18 cellular contexts compared by ENCODE assay signal in the genomic region with DNA sequence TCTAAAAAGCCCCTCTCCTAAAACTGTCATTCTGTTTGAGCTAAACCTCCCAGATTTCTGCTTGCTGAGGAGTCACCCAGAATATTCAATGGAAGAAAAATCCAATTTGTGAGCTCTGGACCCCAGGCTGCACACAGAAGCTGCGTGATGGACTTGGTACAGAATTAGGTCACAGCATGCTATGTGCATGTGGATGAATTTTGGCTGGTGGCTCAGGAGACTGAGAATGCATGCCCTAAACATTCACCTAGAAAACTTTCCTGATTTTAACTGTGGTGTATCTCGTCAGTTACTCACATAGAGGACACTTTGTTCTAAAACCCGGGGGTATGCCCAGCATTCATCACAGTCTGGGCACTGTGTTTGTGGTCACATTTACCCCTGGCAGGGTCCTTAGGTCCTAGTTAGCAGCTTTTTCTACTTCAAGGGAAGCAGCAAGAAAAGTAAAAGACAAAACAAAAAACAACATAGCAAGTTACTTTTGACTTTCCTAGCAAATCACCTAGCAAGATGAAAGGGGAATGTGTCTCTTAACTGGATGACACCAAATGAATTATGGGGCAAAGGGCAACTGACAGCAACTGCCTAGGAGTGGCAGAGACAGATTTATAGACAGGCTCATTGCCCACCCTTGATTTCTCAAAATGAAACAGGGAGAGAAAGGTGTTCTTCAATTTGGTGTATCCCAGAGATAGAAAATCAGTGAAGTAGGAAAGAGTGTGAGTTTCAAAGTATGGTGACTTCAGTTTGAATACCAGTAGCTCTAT. TPM values are rescaled to one million over a fixed set of nuclear protein-coding genes. Genes with fewer than 3 reads are reported as not detected.
A peak's percentile ranks its signal among the peaks of the same experiment; 100 is the strongest.
DNase-seq lines count a peak whose midpoint lies in the region; ATAC-seq and TF ChIP-seq lines count a peak whose summit lies in the region.
"Had no signal": no experiment of that assay in that cellular context is flagged by ENCODE, and none has a peak within 500 bp of the region (broad histone marks: within the 10 kb centered on the region; RNA-seq: fewer than 3 reads in every experiment).

No MANE protein-coding gene starts in this region.

- intact Hi-C loops in left ventricle myocardium inferior (cut with micrococcal nuclease) = no loop called here
- intact Hi-C loops in cardiac septum (cut with DNase I) = no loop called here

- in situ Hi-C loops in GM13976 (cut with MboI; ENCODE audit: low sequenced_read_pairs, unreplicated experiment) = no loop called here

- no peak for ATAC-seq in HG02840 (IDR thresholded peaks at IDR 0.05; ENCODE audit: low FRiP score, unreplicated experiment)
- ATAC-seq: sciatic nerve had no signal

- peaks cover 14% of the 10 kb centered on the region for H3K4me1 ChIP-seq in left ventricle myocardium inferior
- H3K4me1 ChIP-seq in right atrium auricular region = peaks cover 0 to 4% of the 10 kb centered on the region in 2 donors

- no peak overlapping the region for H3K4me3 ChIP-seq in left ventricle myocardium inferior
- H3K4me3 ChIP-seq in right atrium auricular region = no peak overlapping the region

- H3K27ac ChIP-seq in left ventricle myocardium inferior (replicated peaks) (peak overlapping the region; percentile 60), right atrium auricular region (peak overlapping the region in 1 of 2 donors; percentile 32), layer of hippocampus (ENCODE audit: low read depth, low read length) (peak overlapping the region; percentile 79)

- H3K27me3 ChIP-seq in left ventricle myocardium inferior (ENCODE audit: low read depth) (no peaks in the 10 kb centered on the region), right atrium auricular region (no peaks in the 10 kb centered on the region), layer of hippocampus (ENCODE audit: control insufficient read depth, insufficient read depth, low read length) (no peaks in the 10 kb centered on the region)

- no peak for DNase-seq in left ventricle myocardium inferior
- DNase-seq in right atrium auricular region (ENCODE audit: low spot score) = no peak
- DNase-seq in retina = peak; percentile 24
- no peak for DNase-seq in GM13976 (ENCODE audit: low spot score)
- no peak for DNase-seq in NCI-H1436 (lab: John Stamatoyannopoulos, UW)
- DNase-seq in cardiac septum (ENCODE audit: low spot score) = no peak
- DNase-seq: activated CD4-positive, alpha-beta T cell treated with anti-CD3 and anti-CD28 coated beads, Interleukin-2, amount 10 ng/mL, durations not matched to agents 7 days and 5 days; activated naive CD4-positive, alpha-beta T cell treated with Interleukin-2 at 50 U/mL for 16 hours; cortex of kidney; HCEC 1CT; midbrain; NCI-H2227 treated with DMSO at 0.1 percent for 48 hours; RPMI8226; stimulated activated CD4-positive, alpha-beta T cell treated with anti-CD3 and anti-CD28 coated beads, Interleukin-2, amount 100 ng/mL, for 24 hours had no signal

- H3K36me3 ChIP-seq in left ventricle myocardium inferior = no peaks in the 10 kb centered on the region
- H3K36me3 ChIP-seq in right atrium auricular region = no peaks in the 10 kb centered on the region

- H3K9me3 ChIP-seq in left ventricle myocardium inferior (replicated peaks) (no peaks in the 10 kb centered on the region), right atrium auricular region (no peaks in the 10 kb centered on the region)

- TF ChIP-seq CTCF in left ventricle myocardium inferior (IDR thresholded peaks at IDR 0.05; ENCODE audit: borderline replicate concordance) (no peak), right atrium auricular region (IDR thresholded peaks at IDR 0.05) (no peak), GM13976 (IDR thresholded peaks at IDR 0.05; ENCODE audit: borderline replicate concordance, control extremely low read depth, extremely low read depth, insufficient read depth, missing control alignments) (no peak)

RNA-seq across cellular contexts. Expression of gene SHROOM1, which starts 8.3 kb away (rescaled TPM):
- total RNA-seq in left ventricle myocardium inferior (4.9 TPM), right atrium auricular region (1 to 10 TPM; 3.2 to 4.2 TPM), cardiac septum (4.7 TPM)

RNA-seq across cellular contexts. Expression of gene SOWAHA, which starts 25.6 kb away (rescaled TPM):
- not detected for total RNA-seq in left ventricle myocardium inferior
- total RNA-seq in right atrium auricular region = not detected
- 0.08 TPM for total RNA-seq in cardiac septum
- total RNA-seq: activated CD4-positive, alpha-beta T cell treated with anti-CD3 and anti-CD28 coated beads, Interleukin-2, amount 10 ng/mL, durations not matched to agents 7 days and 5 days; glomerular endothelial cell had no signal

RNA-seq across cellular contexts. Expression of gene GDF9, which starts 27.6 kb away (rescaled TPM):
- 0.52 TPM for total RNA-seq in left ventricle myocardium inferior
- under 1 TPM; 0.20 to 0.22 TPM for total RNA-seq in right atrium auricular region
- 0.43 TPM for total RNA-seq in cardiac septum

RNA-seq across cellular contexts. Expression of gene UQCRQ, which starts 27.7 kb away (rescaled TPM):
- total RNA-seq in left ventricle myocardium inferior (1,839 TPM), right atrium auricular region (100 to 1,000 TPM; 276 to 335 TPM), cardiac septum (1,426 TPM)

RNA-seq across cellular contexts. Expression of gene LEAP2, which starts 34.8 kb away (rescaled TPM):
- 1.9 TPM for total RNA-seq in left ventricle myocardium inferior
- total RNA-seq in right atrium auricular region = 1 to 10 TPM in 1 of 2 donors, not detected in 1; 1.1 TPM
- 2.2 TPM for total RNA-seq in cardiac septum
